Comparison of ENCODE assay signal across 8 cellular contexts in the genomic region with DNA sequence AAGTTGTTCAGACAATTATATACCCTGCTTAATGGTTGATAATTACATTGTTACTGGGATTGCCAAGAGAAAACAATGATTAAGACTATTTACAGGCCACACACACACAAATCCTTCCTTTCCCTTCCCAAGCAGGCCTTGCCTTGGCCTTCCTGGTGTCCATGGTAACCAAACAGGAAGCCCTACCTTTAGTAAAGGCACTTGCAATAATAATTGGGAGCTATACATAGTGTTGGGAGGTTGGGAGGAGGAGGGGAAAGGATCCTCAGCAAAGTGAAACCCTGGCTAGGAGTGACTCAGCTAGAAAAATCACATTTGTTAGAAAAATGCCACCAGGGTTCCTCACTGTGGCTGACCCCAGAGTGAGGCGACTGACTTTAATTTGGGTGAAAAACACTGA.
DNase-seq lines count a peak whose midpoint lies in the region; ATAC-seq and FAIRE-seq lines count a peak whose summit lies in the region.

No MANE protein-coding gene starts in this region.

- no peaks in the 10 kb centered on the region for H3K9me3 ChIP-seq in right cardiac atrium (ENCODE audit: control insufficient read depth, low read length)

- 61% methylated on average over 1 of the region's 1 CpG for WGBS in right cardiac atrium

- intact Hi-C loops in right cardiac atrium (cut with DNase I), result no loop called here

- H3K27me3 ChIP-seq in right cardiac atrium (ENCODE audit: control insufficient read depth, insufficient read depth), result no peaks in the 10 kb centered on the region

- ATAC-seq in right cardiac atrium (peak; percentile 53 to 93), HG03432 (IDR thresholded peaks at IDR 0.05; ENCODE audit: unreplicated experiment) (no peak)

- H3K27ac ChIP-seq in right cardiac atrium (ENCODE audit: low read length) (no peak overlapping the region), temporal lobe (ENCODE audit: low read depth, low read length) (peak overlapping the region; percentile 70)

- no peak for FAIRE-seq in RCC 7860 (lab: Jason Lieb, UNC)

- peaks cover 15% of the 10 kb centered on the region for H3K4me1 ChIP-seq in right cardiac atrium (ENCODE audit: control insufficient read depth, insufficient read depth, low read length)

- H3K4me3 ChIP-seq in right cardiac atrium (ENCODE audit: low read length), result no peak overlapping the region

- DNase-seq in NCI-H345 (lab: John Stamatoyannopoulos, UW) (peak; percentile 31), NCI-H345 treated with DMSO at 0.1 percent for 48 hours (lab: John Stamatoyannopoulos, UW; ENCODE audit: unreplicated experiment) (no peak), RCC 7860 (ENCODE audit: low spot score) (peak; percentile 64), right cardiac atrium (no peak), NCI-H446 treated with DMSO at 0.1 percent for 48 hours (lab: John Stamatoyannopoulos, UW) (no peak), OCI-M2 (lab: John Stamatoyannopoulos, UW; ENCODE audit: unreplicated experiment) (no peak)

Comparison
In these comparisons a context has a peak if more than half of its experiments do, and no peak if none do; other contexts are left out.
1. DNase-seq: peak in NCI-H345 (single experiment) and RCC 7860 (single experiment); none in NCI-H345 treated with DMSO at 0.1 percent for 48 hours (single experiment), right cardiac atrium (0 of 3), NCI-H446 treated with DMSO at 0.1 percent for 48 hours (single experiment) and OCI-M2 (single experiment).